Comparison of ENCODE assay signal across 30 cellular contexts in genomic region chr2:12558519-12558918, GRCh38.
"Had no signal": no experiment of that assay in that cellular context is flagged by ENCODE, and none has a peak within 500 bp of the region (broad histone marks: within the 10 kb centered on the region; RNA-seq: fewer than 3 reads in every experiment).

No MANE protein-coding gene starts in this region.

- H3K4me2 ChIP-seq: hepatocyte had no signal

- H3K27me3 ChIP-seq: ascending aorta, gastroesophageal sphincter, heart right ventricle, hepatocyte had no signal

- H3K27ac ChIP-seq: ascending aorta, esophagus squamous epithelium, gastroesophageal sphincter, heart right ventricle, hepatocyte had no signal

- H3K36me3 ChIP-seq: ascending aorta, esophagus squamous epithelium, gastroesophageal sphincter, heart right ventricle had no signal

- H3K4me3 ChIP-seq: ascending aorta, esophagus squamous epithelium, gastroesophageal sphincter, heart right ventricle, hepatocyte had no signal

- H3K36me3 Mint-ChIP-seq: activated CD4-positive, alpha-beta memory T cell treated with anti-CD3 and anti-CD28 coated beads for 36 hours; activated CD8-positive, alpha-beta memory T cell treated with anti-CD3 and anti-CD28 coated beads, Interleukin-2, amount 10 ng/mL, durations not matched to agents 7 days and 5 days; activated naive CD4-positive, alpha-beta T cell treated with anti-CD3 and anti-CD28 coated beads, Interleukin-2, amount 50 U/mL, for 72 hours; activated naive CD8-positive, alpha-beta T cell treated with anti-CD3 and anti-CD28 coated beads, Interleukin-2, amount 10 ng/mL, durations not matched to agents 7 days and 5 days; brain had no signal

- ATAC-seq: activated CD4-positive, alpha-beta T cell treated with anti-CD3 and anti-CD28 coated beads for 36 hours; activated CD8-positive, alpha-beta memory T cell treated with anti-CD3 and anti-CD28 coated beads, Interleukin-2, amount 10 ng/mL, durations not matched to agents 7 days and 5 days; activated CD8-positive, alpha-beta T cell treated with anti-CD3 and anti-CD28 coated beads, Interleukin-2, amount 10 ng/mL, durations not matched to agents 7 days and 5 days; activated naive CD4-positive, alpha-beta T cell treated with anti-CD3 and anti-CD28 coated beads, Interleukin-2, amount 50 U/mL, for 72 hours; effector memory CD8-positive, alpha-beta T cell; gastroesophageal sphincter; heart right ventricle had no signal

- DNase-seq: activated CD4-positive, alpha-beta memory T cell treated with anti-CD3 and anti-CD28 coated beads for 36 hours; activated CD4-positive, alpha-beta T cell treated with anti-CD3 and anti-CD28 coated beads for 36 hours; activated CD4-positive, alpha-beta T cell treated with anti-CD3 and anti-CD28 coated beads, Interleukin-2, amount 10 ng/mL, durations not matched to agents 24 days and 14 days; activated CD4-positive, CD25-positive, alpha-beta regulatory T cell; activated CD4-positive, CD25-positive, alpha-beta regulatory T cell treated with anti-CD3 and anti-CD28 coated beads, Interleukin-2, amount 50 U/mL, for 72 hours; activated CD8-positive, alpha-beta memory T cell treated with anti-CD3 and anti-CD28 coated beads, Interleukin-2, amount 10 ng/mL, durations not matched to agents 7 days and 5 days; activated CD8-positive, alpha-beta memory T cell treated with anti-CD3 and anti-CD28 coated beads, Interleukin-2, amount 50 U/mL, for 4 hours; activated CD8-positive, alpha-beta T cell treated with anti-CD3 and anti-CD28 coated beads, Interleukin-2, amount 10 ng/mL, durations not matched to agents 7 days and 5 days; activated gamma-delta T cell; activated naive CD4-positive, alpha-beta T cell; activated naive CD4-positive, alpha-beta T cell treated with anti-CD3 and anti-CD28 coated beads, Interleukin-2, amount 10 ng/mL, durations not matched to agents 7 days and 5 days; activated naive CD8-positive, alpha-beta T cell treated with anti-CD3 and anti-CD28 coated beads, Interleukin-2, amount 10 ng/mL, durations not matched to agents 7 days and 5 days; activated T-cell treated with anti-CD3 and anti-CD28 coated beads, Interleukin-2, amount 50 U/mL, for 1 hour; activated T-cell treated with anti-CD3 and anti-CD28 coated beads, Interleukin-2, amount 50 U/mL, for 48 hours; cortex of kidney; dermis blood vessel endothelial cell; effector CD4-positive, alpha-beta T cell; effector memory CD8-positive, alpha-beta T cell; esophagus squamous epithelium; foreskin melanocyte; heart right ventricle; T1000 had no signal

- H3K4me3 Mint-ChIP-seq: activated CD4-positive, alpha-beta memory T cell treated with anti-CD3 and anti-CD28 coated beads for 36 hours; activated CD4-positive, alpha-beta T cell treated with anti-CD3 and anti-CD28 coated beads for 36 hours; activated CD4-positive, alpha-beta T cell treated with anti-CD3 and anti-CD28 coated beads, Interleukin-2, amount 10 ng/mL, durations not matched to agents 24 days and 14 days; activated CD8-positive, alpha-beta memory T cell treated with anti-CD3 and anti-CD28 coated beads, Interleukin-2, amount 10 ng/mL, durations not matched to agents 7 days and 5 days; activated CD8-positive, alpha-beta T cell treated with anti-CD3 and anti-CD28 coated beads, Interleukin-2, amount 10 ng/mL, durations not matched to agents 7 days and 5 days; activated naive CD4-positive, alpha-beta T cell treated with anti-CD3 and anti-CD28 coated beads, Interleukin-2, amount 10 ng/mL, durations not matched to agents 7 days and 5 days; activated naive CD8-positive, alpha-beta T cell treated with anti-CD3 and anti-CD28 coated beads, Interleukin-2, amount 10 ng/mL, durations not matched to agents 7 days and 5 days; activated T-helper 1 cell treated with anti-CD3 and anti-CD28 coated beads, Interleukin-12 subunit alpha, Interleukin-12 subunit beta, Interleukin-2, Interleukin-4 antibody, amounts not matched to agents 30 ng/mL and 10 ng/mL and 1 ng/mL, durations not matched to agents 14 hours and 24 hours and 36 hours; brain; effector memory CD8-positive, alpha-beta T cell; T-helper 1 cell treated with Interleukin-12 subunit alpha and Interleukin-12 subunit beta and Interleukin-4 antibody, amounts not matched to agents 30 μg/mL and 1 μg/mL, for 36 hours; T-helper 2 cell treated with Interferon-gamma antibody and Interleukin-4, amounts not matched to agents 5 μg/mL and 100 μg/mL, for 36 hours had no signal

- H3K27ac Mint-ChIP-seq: activated CD4-positive, alpha-beta memory T cell treated with anti-CD3 and anti-CD28 coated beads for 36 hours; activated CD4-positive, alpha-beta T cell treated with anti-CD3 and anti-CD28 coated beads for 36 hours; activated CD4-positive, alpha-beta T cell treated with anti-CD3 and anti-CD28 coated beads, Interleukin-2, amount 10 ng/mL, durations not matched to agents 24 days and 14 days; activated CD8-positive, alpha-beta memory T cell treated with anti-CD3 and anti-CD28 coated beads, Interleukin-2, amount 10 ng/mL, durations not matched to agents 7 days and 5 days; activated CD8-positive, alpha-beta T cell treated with anti-CD3 and anti-CD28 coated beads, Interleukin-2, amount 10 ng/mL, durations not matched to agents 7 days and 5 days; activated naive CD4-positive, alpha-beta T cell treated with anti-CD3 and anti-CD28 coated beads, Interleukin-2, amount 10 ng/mL, durations not matched to agents 7 days and 5 days; activated naive CD4-positive, alpha-beta T cell treated with anti-CD3 and anti-CD28 coated beads, Interleukin-2, amount 50 U/mL, for 72 hours; activated naive CD8-positive, alpha-beta T cell treated with anti-CD3 and anti-CD28 coated beads, Interleukin-2, amount 10 ng/mL, durations not matched to agents 7 days and 5 days; activated T-helper 1 cell treated with anti-CD3 and anti-CD28 coated beads, Interleukin-12 subunit alpha, Interleukin-12 subunit beta, Interleukin-2, Interleukin-4 antibody, amounts not matched to agents 30 ng/mL and 10 ng/mL and 1 ng/mL, durations not matched to agents 14 hours and 24 hours and 36 hours; brain; effector memory CD8-positive, alpha-beta T cell; T-helper 1 cell treated with Interleukin-12 subunit alpha and Interleukin-12 subunit beta and Interleukin-4 antibody, amounts not matched to agents 30 μg/mL and 1 μg/mL, for 36 hours; T-helper 2 cell treated with Interferon-gamma antibody and Interleukin-4, amounts not matched to agents 5 μg/mL and 100 μg/mL, for 36 hours had no signal

- H3K79me2 ChIP-seq: hepatocyte had no signal

- H3K9me3 ChIP-seq: ascending aorta, esophagus squamous epithelium, gastroesophageal sphincter, heart right ventricle had no signal

- H3K9me3 Mint-ChIP-seq: activated CD4-positive, alpha-beta memory T cell treated with anti-CD3 and anti-CD28 coated beads for 36 hours; activated naive CD4-positive, alpha-beta T cell treated with anti-CD3 and anti-CD28 coated beads, Interleukin-2, amount 10 ng/mL, durations not matched to agents 7 days and 5 days; activated T-helper 1 cell treated with anti-CD3 and anti-CD28 coated beads, Interleukin-12 subunit alpha, Interleukin-12 subunit beta, Interleukin-2, Interleukin-4 antibody, amounts not matched to agents 30 ng/mL and 10 ng/mL and 1 ng/mL, durations not matched to agents 14 hours and 24 hours and 36 hours; effector memory CD8-positive, alpha-beta T cell; T-helper 2 cell treated with Interferon-gamma antibody and Interleukin-4, amounts not matched to agents 5 μg/mL and 100 μg/mL, for 36 hours had no signal

- H3K27me3 Mint-ChIP-seq: activated CD4-positive, alpha-beta memory T cell treated with anti-CD3 and anti-CD28 coated beads for 36 hours; activated CD4-positive, alpha-beta T cell treated with anti-CD3 and anti-CD28 coated beads for 36 hours; activated CD4-positive, alpha-beta T cell treated with anti-CD3 and anti-CD28 coated beads, Interleukin-2, amount 10 ng/mL, durations not matched to agents 24 days and 14 days; activated CD8-positive, alpha-beta memory T cell treated with anti-CD3 and anti-CD28 coated beads, Interleukin-2, amount 10 ng/mL, durations not matched to agents 7 days and 5 days; activated naive CD4-positive, alpha-beta T cell treated with anti-CD3 and anti-CD28 coated beads, Interleukin-2, amount 10 ng/mL, durations not matched to agents 7 days and 5 days; activated naive CD8-positive, alpha-beta T cell treated with anti-CD3 and anti-CD28 coated beads, Interleukin-2, amount 10 ng/mL, durations not matched to agents 7 days and 5 days; brain; effector memory CD8-positive, alpha-beta T cell had no signal
